ENCODE assay signal across 17 cellular contexts in genomic region chr10:34834274-34834673, GRCh38. TPM values are rescaled to one million over a fixed set of nuclear protein-coding genes. Genes with fewer than 3 reads are reported as not detected.
A peak's percentile ranks its signal among the peaks of the same experiment; 100 is the strongest.
DNase-seq lines count a peak whose midpoint lies in the region; ATAC-seq, FAIRE-seq and TF ChIP-seq lines count a peak whose summit lies in the region.
"Had no signal": no experiment of that assay in that cellular context is flagged by ENCODE, and none has a peak within 500 bp of the region (broad histone marks: within the 10 kb centered on the region; RNA-seq: fewer than 3 reads in every experiment).

No MANE protein-coding gene starts in this region.

- H4K20me1 ChIP-seq in GM23338 (replicated peaks; ENCODE audit: insufficient read depth) = no peaks in the 10 kb centered on the region

- no peaks in the 10 kb centered on the region for H3K36me3 ChIP-seq in GM23338 (ENCODE audit: insufficient read depth)

- no peak for TF ChIP-seq RAD21 in A549 (conservative IDR thresholded peaks at IDR 0.05 in 1 of 2, IDR thresholded peaks at IDR 0.05 in 1 of 2)

- DNase-seq in A549 (ENCODE audit: low read depth in 1 of 2, low spot score in 1 of 2) = peak in 1 of 2 experiments; percentile 20
- DNase-seq in NCI-H226 = peak; percentile 23
- peak; percentile 31 for DNase-seq in epithelial cell of esophagus (ENCODE audit: low read depth)
- peak; percentile 73 for DNase-seq in mesenteric fat pad (ENCODE audit: low spot score)
- no peak for DNase-seq in GM23338 (ENCODE audit: low spot score)
- DNase-seq in NCI-H526 (lab: John Stamatoyannopoulos, UW) = no peak
- no peak for DNase-seq in activated CD4-positive, alpha-beta T cell treated with anti-CD3 and anti-CD28 coated beads, Interleukin-2, amount 50 U/mL, for 4 hours
- no peak for DNase-seq in stimulated activated CD4-positive, alpha-beta T cell treated with anti-CD3 and anti-CD28 coated beads, Interleukin-2, amount 100 ng/mL, for 24 hours
- DNase-seq: Caco-2; CD8-positive, alpha-beta T cell; DND-41; GDM1; HCEC 1CT; HFFc6 had no signal

- H2AFZ ChIP-seq in GM23338 = no peak overlapping the region

- no peak for TF ChIP-seq EP300 in A549 (IDR thresholded peaks at IDR 0.05)

- ATAC-seq in A549 (no peak), GM23338 (no peak)
- ATAC-seq: CD8-positive, alpha-beta T cell had no signal

- H3K4me1 Mint-ChIP-seq in GM23338 = peaks cover 8% of the 10 kb centered on the region
- H3K4me1 Mint-ChIP-seq: CD14-positive monocyte had no signal

- no peaks in the 10 kb centered on the region for H3F3A ChIP-seq in GM23338 (replicated peaks; ENCODE audit: low read depth)

- H3K27ac ChIP-seq in A549 (no peak overlapping the region), GM23338 (ENCODE audit: low read depth) (no peak overlapping the region)

- no peak for FAIRE-seq in A549 (lab: Jason Lieb, UNC)
- FAIRE-seq: GM12892, GM19239 had no signal

- H3K27me3 Mint-ChIP-seq in GM23338 (ENCODE audit: insufficient read depth, low read depth, poor library complexity) = peaks cover 2% of the 10 kb centered on the region

- no peaks in the 10 kb centered on the region for H3K27me3 ChIP-seq in GM23338 (ENCODE audit: insufficient read depth)

- no peak for TF ChIP-seq POLR2A in A549 (IDR thresholded peaks at IDR 0.05; ENCODE audit: low read length)

- no peaks in the 10 kb centered on the region; the same call in 1 of the 2 replicates for H3K9me2 ChIP-seq in GM23338 (ENCODE audit: insufficient read depth)

- H3K4me2 ChIP-seq in A549 = no peak overlapping the region
- H3K4me2 ChIP-seq in GM23338 = no peak overlapping the region

- POLR2A ChIA-PET in A549 (lab: Yijun Ruan, JAX) = no interaction called here

- H3K36me3 Mint-ChIP-seq in GM23338 (ENCODE audit: low read depth) = no peaks in the 10 kb centered on the region
- H3K36me3 Mint-ChIP-seq: CD14-positive monocyte; CD8-positive, alpha-beta T cell had no signal

- no peaks in the 10 kb centered on the region for H3K79me2 ChIP-seq in GM23338 (replicated peaks; ENCODE audit: insufficient read depth)

- no peak for TF ChIP-seq CTCF in A549 (IDR thresholded peaks at IDR 0.05)
- TF ChIP-seq CTCF in epithelial cell of esophagus (IDR thresholded peaks at IDR 0.05; ENCODE audit: insufficient read depth, low read depth, low read length, missing control alignments) = no peak
- no peak for TF ChIP-seq CTCF in GM23338 (conservative IDR thresholded peaks at IDR 0.05; ENCODE audit: low read depth in 2 of 2)

- no peaks in the 10 kb centered on the region for H3K9me3 Mint-ChIP-seq in GM23338
- H3K9me3 Mint-ChIP-seq: CD8-positive, alpha-beta T cell; HFFc6 had no signal

- no peaks in the 10 kb centered on the region for H3K9me3 ChIP-seq in A549
- H3K9me3 ChIP-seq: Caco-2 had no signal

- CTCF ChIA-PET in A549 (lab: Yijun Ruan, JAX) = interaction anchor here (0.6 to 1.3 kb wide), 4 partner anchors 9 to 168 kb away, joined by 3 to 4 read pairs (median 3); no protein-coding TSS in a partner anchor

- WGBS in A549 (ENCODE audit: missing lambda C conversion rate) = 55% methylated on average over 5 of the region's 5 CpGs

- H3K4me1 ChIP-seq in A549 = 0 out of 3 replicates have a peak, but pooled peaks cover 4% of the 10 kb centered on the region
- H3K4me1 ChIP-seq in GM23338 (ENCODE audit: insufficient read depth) = peaks cover 10% of the 10 kb centered on the region

- no peak overlapping the region for H3K4me3 Mint-ChIP-seq in GM23338
- H3K4me3 Mint-ChIP-seq: CD14-positive monocyte; CD8-positive, alpha-beta T cell; HFFc6 had no signal

- H3K4me3 ChIP-seq in A549 (no peak overlapping the region), epithelial cell of esophagus (ENCODE audit: low read length) (no peak overlapping the region), GM23338 (no peak overlapping the region)

- H3K27ac Mint-ChIP-seq in GM23338 = no peak overlapping the region
- H3K27ac Mint-ChIP-seq: CD14-positive monocyte; CD8-positive, alpha-beta T cell; HFFc6 had no signal

TF ChIP-seq in A549, 52 proteins besides CTCF, POLR2A, EP300 and RAD21:
- no peak for TF ChIP-seq HOXB5 (CRISPR knock-in tag; IDR thresholded peaks at IDR 0.05)
- TF ChIP-seq CHD2 (IDR thresholded peaks at IDR 0.05; ENCODE audit: low read length, partially characterized antibody) = no peak
- no peak for TF ChIP-seq FOXS1 (CRISPR knock-in tag; IDR thresholded peaks at IDR 0.05)
- TF ChIP-seq CEBPB (IDR thresholded peaks at IDR 0.05) = peak; percentile 7 to 57; a peak in 3 of 4 replicates
- no peak for TF ChIP-seq E2F6 (IDR thresholded peaks at IDR 0.05; ENCODE audit: borderline replicate concordance, low read depth)

TF ChIP-seq in GM23338, 12 proteins besides CTCF, POLR2A, EP300 and RAD21:
- TF ChIP-seq ETS1 (IDR thresholded peaks at IDR 0.05) (no peak), CREB1 (CRISPR knock-in tag; IDR thresholded peaks at IDR 0.05; ENCODE audit: low read depth) (no peak), NANOG (IDR thresholded peaks at IDR 0.05; ENCODE audit: borderline replicate concordance) (no peak), JUNB (IDR thresholded peaks at IDR 0.05; ENCODE audit: unreplicated experiment) (no peak), ZNF462 (CRISPR knock-in tag; IDR thresholded peaks at IDR 0.05) (no peak)

RNA-seq across cellular contexts. Expression of gene PARD3, which starts 19.2 kb away (rescaled TPM):
- 182 and 200 TPM in 2 replicates for polyA plus RNA-seq in A549 (2011; rRNA removed)
- polyA plus RNA-seq in A549 (2012; cell fraction: cytosol; rRNA removed) = 59.5 and 64.4 TPM in 2 replicates
- polyA plus RNA-seq in A549 (2012; cell fraction: nucleus; rRNA removed) = 31.6 and 49.8 TPM in 2 replicates
- 88.7 to 110 TPM (median 104 TPM) in 3 replicates for polyA plus RNA-seq in A549 (2017; fragmentation: RNase III; extraction: RNeasy Plus Mini Kit Qiagen cat#74134 plus additional on column Dnase treatment)
- 169 and 188 TPM in 2 replicates for polyA minus RNA-seq in A549 (2011; rRNA and poly(A)+ RNA removed)
- 27.7 TPM for total RNA-seq in mesenteric fat pad
- total RNA-seq in GM23338 (2014; rRNA removed; shearing (Covaris generic)) = 41.7 and 51.4 TPM in 2 replicates
- 30.1 and 30.2 TPM in 2 replicates for polyA plus RNA-seq in GM23338 (2016; fragmentation: Nextera tagmentation; extraction: Ambion mirVana)

Comparison
In these comparisons a context has a peak if more than half of its experiments do, and no peak if none do; other contexts are left out.
1. DNase-seq: peak in NCI-H226 (single experiment), epithelial cell of esophagus (single experiment) and mesenteric fat pad (single experiment); none in GM23338 (single experiment), NCI-H526 (0 of 2), activated CD4-positive, alpha-beta T cell treated with anti-CD3 and anti-CD28 coated beads, Interleukin-2, amount 50 U/mL, for 4 hours (0 of 2) and stimulated activated CD4-positive, alpha-beta T cell treated with anti-CD3 and anti-CD28 coated beads, Interleukin-2, amount 100 ng/mL, for 24 hours (0 of 2).